Comparison of ENCODE assay signal across 23 cellular contexts in genomic region chr6:3249821-3250220, GRCh38. TPM values are rescaled to one million over a fixed set of nuclear protein-coding genes. Genes with fewer than 3 reads are reported as not detected.
DNase-seq lines count a peak whose midpoint lies in the region; ATAC-seq and TF ChIP-seq lines count a peak whose summit lies in the region.
"Had no signal": no experiment of that assay in that cellular context is flagged by ENCODE, and none has a peak within 500 bp of the region (broad histone marks: within the 10 kb centered on the region; RNA-seq: fewer than 3 reads in every experiment).

No MANE protein-coding gene starts in this region.

- no peaks in the 10 kb centered on the region for H3K79me2 ChIP-seq in mesendoderm (ENCODE audit: control insufficient read depth, insufficient read depth, low read length)

- no peaks in the 10 kb centered on the region for H3K36me3 Mint-ChIP-seq in immature natural killer cell

- peaks cover 1 to 20% (median 3%) of the 10 kb centered on the region in 3 donors for H3K27me3 Mint-ChIP-seq in immature natural killer cell (ENCODE audit: low read depth in 3 of 3)

- TF ChIP-seq CTCF in right atrium auricular region (IDR thresholded peaks at IDR 0.05) (no peak), left ventricle myocardium inferior (IDR thresholded peaks at IDR 0.05; ENCODE audit: borderline replicate concordance) (no peak)

- no CpG with 5 or more reads among the region's 3 CpGs for WGBS in mesendoderm (ENCODE audit: extremely low coverage, insufficient coverage, low lambda C conversion rate)
- WGBS in neuronal stem cell (ENCODE audit: extremely low coverage in 2 of 2, insufficient read length in 2 of 2, insufficient replicate concordance in 1 of 2), 2 donors = no CpG with 5 or more reads among the region's 3 CpGs

- H2BK5ac ChIP-seq in mesendoderm (ENCODE audit: low read length) = no peak overlapping the region
- H2BK5ac ChIP-seq in neuronal stem cell (ENCODE audit: low read length) = no peak overlapping the region

- H3K4me2 ChIP-seq in mesendoderm (ENCODE audit: low read length) (no peak overlapping the region), neuronal stem cell (ENCODE audit: insufficient read depth, low read length, poor library complexity, severe bottlenecking) (no peak overlapping the region)

- peak overlapping the region; percentile 65 for H3K14ac ChIP-seq in neuronal stem cell (ENCODE audit: low read length)

- H4K5ac ChIP-seq in mesendoderm (ENCODE audit: low read length) = no peak overlapping the region

- H3K9me3 ChIP-seq in right atrium auricular region (no peaks in the 10 kb centered on the region), left ventricle myocardium inferior (replicated peaks) (no peaks in the 10 kb centered on the region), neuronal stem cell (replicated peaks in 1 of 2; ENCODE audit: control insufficient read depth in 2 of 2, insufficient read depth in 1 of 2, low read depth in 1 of 2, low read length in 2 of 2) (no peaks in the 10 kb centered on the region)
- H3K9me3 ChIP-seq: SJCRH30 had no signal

- H2AK5ac ChIP-seq in mesendoderm (ENCODE audit: low read length) = no peak overlapping the region
- peak overlapping the region; percentile 30 for H2AK5ac ChIP-seq in neuronal stem cell (ENCODE audit: low read depth, low read length)

- H3K36me3 ChIP-seq in right atrium auricular region = no peaks in the 10 kb centered on the region
- H3K36me3 ChIP-seq in left ventricle myocardium inferior = no peaks in the 10 kb centered on the region
- H3K36me3 ChIP-seq in mesendoderm (ENCODE audit: control insufficient read depth, insufficient read depth, low read length) = no peaks in the 10 kb centered on the region
- peaks cover 0 to 9% of the 10 kb centered on the region in 2 donors for H3K36me3 ChIP-seq in neuronal stem cell (replicated peaks in 1 of 2; ENCODE audit: control insufficient read depth in 2 of 2, insufficient read depth in 2 of 2, low read length in 2 of 2)
- H3K36me3 ChIP-seq: SJCRH30 had no signal

- H2BK120ac ChIP-seq in mesendoderm (ENCODE audit: low read depth, low read length) (no peak overlapping the region), neuronal stem cell (ENCODE audit: low read depth, low read length) (no peak overlapping the region)

- H3K9ac ChIP-seq in mesendoderm (ENCODE audit: low read length) (no peak overlapping the region), neuronal stem cell (ENCODE audit: low read depth, low read length, poor library complexity) (no peak overlapping the region)

- H3K4me3 Mint-ChIP-seq in immature natural killer cell = no peak overlapping the region

- H3K9me3 Mint-ChIP-seq in immature natural killer cell = peaks cover 0 to 2% (median 0%) of the 10 kb centered on the region in 6 donors

- H3K4ac ChIP-seq in mesendoderm (ENCODE audit: low read depth, low read length) = no peak overlapping the region
- H3K4ac ChIP-seq in neuronal stem cell (ENCODE audit: low read length) = no peak overlapping the region

- no peak overlapping the region for H2AFZ ChIP-seq in neuronal stem cell (ENCODE audit: low read length)

- H3K27ac Mint-ChIP-seq in immature natural killer cell = no peak overlapping the region

- H3K56ac ChIP-seq in mesendoderm (ENCODE audit: low read length) = peak overlapping the region; percentile 26

- H3K27me3 ChIP-seq in right atrium auricular region (no peaks in the 10 kb centered on the region), left ventricle myocardium inferior (ENCODE audit: low read depth) (peaks cover 34% of the 10 kb centered on the region), mesendoderm (ENCODE audit: insufficient read depth, low read length, poor library complexity) (no peaks in the 10 kb centered on the region), neuronal stem cell (ENCODE audit: control insufficient read depth in 3 of 3, insufficient read depth in 3 of 3, low read depth in 1 of 3, low read length in 3 of 3) (no peaks in the 10 kb centered on the region)
- H3K27me3 ChIP-seq: SJCRH30 had no signal

- H3K79me1 ChIP-seq in mesendoderm (ENCODE audit: low read length) (no peaks in the 10 kb centered on the region), neuronal stem cell (ENCODE audit: low read depth, low read length) (no peaks in the 10 kb centered on the region)

- DNase-seq in right atrium auricular region (ENCODE audit: low spot score) (no peak), left ventricle myocardium inferior (no peak), mesendoderm (no peak), neuronal stem cell (ENCODE audit: low spot score) (no peak), immature natural killer cell (no peak), NCI-H2081 treated with DMSO at 0.1 percent for 48 hours (lab: John Stamatoyannopoulos, UW) (no peak), left ventricle myocardium superior (no peak)
- no peak for DNase-seq in NK-92 treated with Interleukin-12 subunit alpha and Interleukin-12 subunit beta, amount 100 ng/mL, for 24 hours (lab: John Stamatoyannopoulos, UW)
- DNase-seq: 8988T, ACHN, DMS153, DND-41, H7, KBM-7, MV-4-11, NCI-H1105, NCI-H1436 treated with DMSO at 0.1 percent for 48 hours, NCI-H187 treated with DMSO at 0.1 percent for 48 hours, NCI-H446, NCI-H524 treated with DMSO at 0.1 percent for 48 hours, NCI-H774, PC-3 had no signal

- H3K18ac ChIP-seq in mesendoderm (ENCODE audit: low read length) (no peak overlapping the region), neuronal stem cell (ENCODE audit: low read length) (peak overlapping the region; percentile 64)

- H3K27ac ChIP-seq in right atrium auricular region (peak overlapping the region; percentile 23 to 27), left ventricle myocardium inferior (replicated peaks) (no peak overlapping the region), mesendoderm (ENCODE audit: low read depth, low read length) (no peak overlapping the region), neuronal stem cell (replicated peaks; ENCODE audit: low read length) (peak overlapping the region; percentile 7)
- H3K27ac ChIP-seq: SJCRH30 had no signal

- no peak for ATAC-seq in left ventricle myocardium superior
- ATAC-seq: PC-3 had no signal

- H2BK15ac ChIP-seq in mesendoderm (replicated peaks; ENCODE audit: low read depth) = no peak overlapping the region
- H2BK15ac ChIP-seq in neuronal stem cell (ENCODE audit: low read length) = no peak overlapping the region

- peak overlapping the region; percentile 59 for H2BK12ac ChIP-seq in neuronal stem cell (ENCODE audit: low read length)

- intact Hi-C loops in left ventricle myocardium inferior (cut with micrococcal nuclease) (no loop called here), left ventricle myocardium superior (cut with micrococcal nuclease) (loop anchor here (5.0 kb wide), 1 partner anchor 123 kb away; no protein-coding TSS in a partner anchor)

- H3K23ac ChIP-seq in mesendoderm (ENCODE audit: low read length) (no peak overlapping the region), neuronal stem cell (ENCODE audit: low read depth, low read length, poor library complexity) (no peak overlapping the region)

- H3K4me1 ChIP-seq in right atrium auricular region (peaks cover 0 to 13% of the 10 kb centered on the region in 2 donors), left ventricle myocardium inferior (peaks cover 35% of the 10 kb centered on the region), mesendoderm (ENCODE audit: control insufficient read depth, low read depth, low read length) (peaks cover 12% of the 10 kb centered on the region), neuronal stem cell (ENCODE audit: control insufficient read depth in 2 of 2, insufficient read depth in 1 of 2, low read depth in 1 of 2, low read length in 2 of 2) (peaks cover 22 to 35% of the 10 kb centered on the region in 2 donors)
- H3K4me1 ChIP-seq: SJCRH30 had no signal

- H3K4me1 Mint-ChIP-seq in immature natural killer cell = peaks cover 4 to 8% of the 10 kb centered on the region in 2 donors

- no peak overlapping the region for H4K8ac ChIP-seq in mesendoderm (ENCODE audit: low read depth, low read length)
- H4K8ac ChIP-seq in neuronal stem cell (ENCODE audit: low read depth, low read length) = no peak overlapping the region

- H3K4me3 ChIP-seq in right atrium auricular region (no peak overlapping the region), left ventricle myocardium inferior (no peak overlapping the region), mesendoderm (ENCODE audit: low read length) (no peak overlapping the region), neuronal stem cell (ENCODE audit: low read length in 2 of 2) (no peak overlapping the region)
- H3K4me3 ChIP-seq: SJCRH30 had no signal

- no peak overlapping the region for H4K91ac ChIP-seq in neuronal stem cell (ENCODE audit: low read depth, low read length, poor library complexity)

RNA-seq across cellular contexts. Expression of gene PSMG4, which starts 8.9 kb away (rescaled TPM):
- 10 to 100 TPM in 1 of 2 donors, 1 to 10 TPM in 1; 4.4 to 10.4 TPM for total RNA-seq in right atrium auricular region
- total RNA-seq in left ventricle myocardium inferior = 11.2 TPM
- polyA plus RNA-seq in mesendoderm (2013, experiment 1 of 2) = 53.4 TPM
- 51.8 TPM for polyA plus RNA-seq in mesendoderm (2013, experiment 2 of 2)
- polyA plus RNA-seq in neuronal stem cell (2013, experiment 1 of 2) = 24.7 TPM
- 24.4 TPM for polyA plus RNA-seq in neuronal stem cell (2013, experiment 2 of 2)
- polyA plus RNA-seq in immature natural killer cell = 10 to 100 TPM; 28.6 to 45.7 (median 29.6) TPM
- 7.2 TPM for total RNA-seq in left ventricle myocardium superior

RNA-seq across cellular contexts. Expression of gene TUBB2B, which starts 22.4 kb away (rescaled TPM):
- 1 to 10 TPM; 2.2 to 2.4 TPM for total RNA-seq in right atrium auricular region
- 1.4 TPM for total RNA-seq in left ventricle myocardium inferior
- polyA plus RNA-seq in mesendoderm (2013, experiment 1 of 2) = 1,328 TPM
- polyA plus RNA-seq in mesendoderm (2013, experiment 2 of 2) = 1,392 TPM
- polyA plus RNA-seq in neuronal stem cell (2013, experiment 1 of 2) = 370 TPM
- polyA plus RNA-seq in neuronal stem cell (2013, experiment 2 of 2) = 372 TPM
- polyA plus RNA-seq in immature natural killer cell = under 1 TPM in 1 of 3 donors, not detected in 2; 0.11 TPM
- 1.0 TPM for total RNA-seq in left ventricle myocardium superior

Comparison
In these comparisons a context has a peak if more than half of its experiments do, and no peak if none do; other contexts are left out.
1. H3K27ac ChIP-seq: peak in right atrium auricular region (2 of 2) and neuronal stem cell (single experiment); none in left ventricle myocardium inferior (single experiment) and mesendoderm (single experiment).